3 cellular contexts compared by ENCODE assay signal in the genomic region with DNA sequence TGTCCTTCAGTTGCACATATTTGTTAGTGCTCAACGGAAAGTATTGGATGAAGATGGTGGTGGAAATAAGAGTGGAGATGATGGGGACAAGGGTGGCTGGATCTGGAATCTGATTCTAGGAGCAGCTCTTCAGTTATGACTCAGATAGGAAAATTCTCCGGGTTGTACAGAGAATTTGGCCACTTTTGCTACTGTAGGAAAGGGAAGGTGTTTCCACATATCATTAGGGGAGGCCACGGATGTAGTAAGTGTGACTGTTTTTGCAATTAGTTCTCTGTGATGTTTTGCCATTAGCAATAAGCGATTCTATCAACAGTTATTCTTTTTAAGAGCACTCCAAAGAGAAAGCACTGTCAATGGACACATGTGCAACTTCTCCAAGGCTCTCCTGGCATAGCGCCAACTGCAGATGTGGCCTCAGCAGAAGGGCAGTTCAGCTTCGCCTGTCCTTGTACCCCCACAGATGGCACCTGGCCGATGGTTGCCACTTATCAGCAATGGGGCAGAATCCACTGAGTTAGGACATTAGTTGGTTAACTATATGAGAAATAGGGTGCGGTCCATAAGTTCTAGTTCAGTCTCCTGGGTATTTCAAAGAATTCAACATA.
TF ChIP-seq lines count a peak whose summit lies in the region.

No MANE protein-coding gene starts in this region.

TF ChIP-seq in SK-N-SH, 30 proteins besides CTCF, POLR2A, EP300 and RAD21 (continued from another document):
- TF ChIP-seq, protein P1, sequence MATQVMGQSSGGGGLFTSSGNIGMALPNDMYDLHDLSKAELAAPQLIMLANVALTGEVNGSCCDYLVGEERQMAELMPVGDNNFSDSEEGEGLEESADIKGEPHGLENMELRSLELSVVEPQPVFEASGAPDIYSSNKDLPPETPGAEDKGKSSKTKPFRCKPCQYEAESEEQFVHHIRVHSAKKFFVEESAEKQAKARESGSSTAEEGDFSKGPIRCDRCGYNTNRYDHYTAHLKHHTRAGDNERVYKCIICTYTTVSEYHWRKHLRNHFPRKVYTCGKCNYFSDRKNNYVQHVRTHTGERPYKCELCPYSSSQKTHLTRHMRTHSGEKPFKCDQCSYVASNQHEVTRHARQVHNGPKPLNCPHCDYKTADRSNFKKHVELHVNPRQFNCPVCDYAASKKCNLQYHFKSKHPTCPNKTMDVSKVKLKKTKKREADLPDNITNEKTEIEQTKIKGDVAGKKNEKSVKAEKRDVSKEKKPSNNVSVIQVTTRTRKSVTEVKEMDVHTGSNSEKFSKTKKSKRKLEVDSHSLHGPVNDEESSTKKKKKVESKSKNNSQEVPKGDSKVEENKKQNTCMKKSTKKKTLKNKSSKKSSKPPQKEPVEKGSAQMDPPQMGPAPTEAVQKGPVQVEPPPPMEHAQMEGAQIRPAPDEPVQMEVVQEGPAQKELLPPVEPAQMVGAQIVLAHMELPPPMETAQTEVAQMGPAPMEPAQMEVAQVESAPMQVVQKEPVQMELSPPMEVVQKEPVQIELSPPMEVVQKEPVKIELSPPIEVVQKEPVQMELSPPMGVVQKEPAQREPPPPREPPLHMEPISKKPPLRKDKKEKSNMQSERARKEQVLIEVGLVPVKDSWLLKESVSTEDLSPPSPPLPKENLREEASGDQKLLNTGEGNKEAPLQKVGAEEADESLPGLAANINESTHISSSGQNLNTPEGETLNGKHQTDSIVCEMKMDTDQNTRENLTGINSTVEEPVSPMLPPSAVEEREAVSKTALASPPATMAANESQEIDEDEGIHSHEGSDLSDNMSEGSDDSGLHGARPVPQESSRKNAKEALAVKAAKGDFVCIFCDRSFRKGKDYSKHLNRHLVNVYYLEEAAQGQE (IDR thresholded peaks at IDR 0.05; ENCODE audit: low read depth, low read length): no peak
- TF ChIP-seq ELF1 (IDR thresholded peaks at IDR 0.05): no peak

TF ChIP-seq in SK-N-SH treated with all-trans-retinoic acid at 6 μM for 48 hours, 23 proteins besides CTCF, POLR2A, EP300 and RAD21 (continued from another document):
- TF ChIP-seq PPARA (CRISPR knock-in tag; IDR thresholded peaks at IDR 0.05; ENCODE audit: borderline replicate concordance) (no peak), CSDC2 (CRISPR knock-in tag; IDR thresholded peaks at IDR 0.05) (no peak), GLIS3 (CRISPR knock-in tag; IDR thresholded peaks at IDR 0.05) (no peak), TOX (CRISPR knock-in tag; IDR thresholded peaks at IDR 0.05; ENCODE audit: borderline replicate concordance) (no peak), ZNF70 (CRISPR knock-in tag; IDR thresholded peaks at IDR 0.05) (no peak), SNAI2 (CRISPR knock-in tag; IDR thresholded peaks at IDR 0.05) (no peak), ZNF8 (CRISPR knock-in tag; IDR thresholded peaks at IDR 0.05) (no peak)
- TF ChIP-seq, protein P2, sequence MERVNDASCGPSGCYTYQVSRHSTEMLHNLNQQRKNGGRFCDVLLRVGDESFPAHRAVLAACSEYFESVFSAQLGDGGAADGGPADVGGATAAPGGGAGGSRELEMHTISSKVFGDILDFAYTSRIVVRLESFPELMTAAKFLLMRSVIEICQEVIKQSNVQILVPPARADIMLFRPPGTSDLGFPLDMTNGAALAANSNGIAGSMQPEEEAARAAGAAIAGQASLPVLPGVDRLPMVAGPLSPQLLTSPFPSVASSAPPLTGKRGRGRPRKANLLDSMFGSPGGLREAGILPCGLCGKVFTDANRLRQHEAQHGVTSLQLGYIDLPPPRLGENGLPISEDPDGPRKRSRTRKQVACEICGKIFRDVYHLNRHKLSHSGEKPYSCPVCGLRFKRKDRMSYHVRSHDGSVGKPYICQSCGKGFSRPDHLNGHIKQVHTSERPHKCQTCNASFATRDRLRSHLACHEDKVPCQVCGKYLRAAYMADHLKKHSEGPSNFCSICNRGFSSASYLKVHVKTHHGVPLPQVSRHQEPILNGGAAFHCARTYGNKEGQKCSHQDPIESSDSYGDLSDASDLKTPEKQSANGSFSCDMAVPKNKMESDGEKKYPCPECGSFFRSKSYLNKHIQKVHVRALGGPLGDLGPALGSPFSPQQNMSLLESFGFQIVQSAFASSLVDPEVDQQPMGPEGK (CRISPR knock-in tag; IDR thresholded peaks at IDR 0.05; ENCODE audit: borderline replicate concordance): no peak
- TF ChIP-seq, protein P3, sequence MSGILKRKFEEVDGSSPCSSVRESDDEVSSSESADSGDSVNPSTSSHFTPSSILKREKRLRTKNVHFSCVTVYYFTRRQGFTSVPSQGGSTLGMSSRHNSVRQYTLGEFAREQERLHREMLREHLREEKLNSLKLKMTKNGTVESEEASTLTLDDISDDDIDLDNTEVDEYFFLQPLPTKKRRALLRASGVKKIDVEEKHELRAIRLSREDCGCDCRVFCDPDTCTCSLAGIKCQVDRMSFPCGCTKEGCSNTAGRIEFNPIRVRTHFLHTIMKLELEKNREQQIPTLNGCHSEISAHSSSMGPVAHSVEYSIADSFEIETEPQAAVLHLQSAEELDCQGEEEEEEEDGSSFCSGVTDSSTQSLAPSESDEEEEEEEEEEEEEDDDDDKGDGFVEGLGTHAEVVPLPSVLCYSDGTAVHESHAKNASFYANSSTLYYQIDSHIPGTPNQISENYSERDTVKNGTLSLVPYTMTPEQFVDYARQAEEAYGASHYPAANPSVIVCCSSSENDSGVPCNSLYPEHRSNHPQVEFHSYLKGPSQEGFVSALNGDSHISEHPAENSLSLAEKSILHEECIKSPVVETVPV (CRISPR knock-in tag; IDR thresholded peaks at IDR 0.05): no peak

TF ChIP-seq in Ishikawa, 13 proteins besides CTCF, POLR2A, EP300 and RAD21 (continued from another document):
- peak; percentile 62; the same call in 1 of the 2 replicates for TF ChIP-seq NFIC (IDR thresholded peaks at IDR 0.05)
